ENCODE assay signal across 1 cellular context in the genomic region with DNA sequence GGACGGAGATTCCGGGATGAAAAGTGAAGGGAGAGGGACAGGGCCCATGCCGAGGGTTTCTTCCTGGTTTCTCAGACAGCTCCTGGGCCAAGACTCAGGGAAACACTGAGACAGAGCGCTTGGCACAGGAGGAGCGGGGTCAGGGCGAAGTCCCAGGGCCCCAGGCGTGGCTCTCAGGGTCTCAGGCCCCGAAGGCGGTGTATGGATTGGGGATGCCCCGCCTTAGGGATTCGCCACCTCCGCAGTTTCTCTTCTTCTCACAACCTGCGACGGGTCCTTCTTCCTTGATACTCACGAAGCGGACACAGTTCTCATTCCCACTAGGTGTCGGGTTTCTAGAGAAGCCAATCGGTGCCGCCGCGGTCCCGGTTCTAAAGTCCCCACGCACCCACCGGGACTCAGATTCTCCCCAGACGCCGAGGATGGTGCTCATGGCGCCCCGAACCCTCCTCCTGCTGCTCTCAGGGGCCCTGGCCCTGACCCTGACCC.
TF ChIP-seq lines count a peak whose summit lies in the region.

No MANE protein-coding gene starts in this region.

TF ChIP-seq in HepG2, 621 proteins besides CTCF, POLR2A, EP300 and RAD21 (continued from another document):
- TF ChIP-seq SALL1 (CRISPR knock-in tag; IDR thresholded peaks at IDR 0.05) (0 out of 2 replicates have a peak, but pooled peaks have one; percentile 9), SMARCE1 (IDR thresholded peaks at IDR 0.05; ENCODE audit: borderline replicate concordance) (no peak), IRX3 (CRISPR knock-in tag; IDR thresholded peaks at IDR 0.05; ENCODE audit: borderline replicate concordance, low read depth) (no peak), HNRNPLL (IDR thresholded peaks at IDR 0.05; ENCODE audit: low read depth, low read length, poor library complexity, severe bottlenecking) (peak; percentile 41), ZNF777 (CRISPR knock-in tag; IDR thresholded peaks at IDR 0.05) (0 out of 2 replicates have a peak, but pooled peaks have one; percentile 24), RFX5 (IDR thresholded peaks at IDR 0.05; ENCODE audit: low read depth, low read length) (peak; percentile 62), ZNF263 (CRISPR knock-in tag; IDR thresholded peaks at IDR 0.05) (peak; percentile 26; the same call in 1 of the 2 replicates), ZMYM4 (CRISPR knock-in tag; IDR thresholded peaks at IDR 0.05) (peak; percentile 24; the same call in 1 of the 2 replicates), POLR2G (IDR thresholded peaks at IDR 0.05; ENCODE audit: low read depth, low read length) (0 out of 2 replicates have a peak, but pooled peaks have one; percentile 34)
- TF ChIP-seq, protein P1, sequence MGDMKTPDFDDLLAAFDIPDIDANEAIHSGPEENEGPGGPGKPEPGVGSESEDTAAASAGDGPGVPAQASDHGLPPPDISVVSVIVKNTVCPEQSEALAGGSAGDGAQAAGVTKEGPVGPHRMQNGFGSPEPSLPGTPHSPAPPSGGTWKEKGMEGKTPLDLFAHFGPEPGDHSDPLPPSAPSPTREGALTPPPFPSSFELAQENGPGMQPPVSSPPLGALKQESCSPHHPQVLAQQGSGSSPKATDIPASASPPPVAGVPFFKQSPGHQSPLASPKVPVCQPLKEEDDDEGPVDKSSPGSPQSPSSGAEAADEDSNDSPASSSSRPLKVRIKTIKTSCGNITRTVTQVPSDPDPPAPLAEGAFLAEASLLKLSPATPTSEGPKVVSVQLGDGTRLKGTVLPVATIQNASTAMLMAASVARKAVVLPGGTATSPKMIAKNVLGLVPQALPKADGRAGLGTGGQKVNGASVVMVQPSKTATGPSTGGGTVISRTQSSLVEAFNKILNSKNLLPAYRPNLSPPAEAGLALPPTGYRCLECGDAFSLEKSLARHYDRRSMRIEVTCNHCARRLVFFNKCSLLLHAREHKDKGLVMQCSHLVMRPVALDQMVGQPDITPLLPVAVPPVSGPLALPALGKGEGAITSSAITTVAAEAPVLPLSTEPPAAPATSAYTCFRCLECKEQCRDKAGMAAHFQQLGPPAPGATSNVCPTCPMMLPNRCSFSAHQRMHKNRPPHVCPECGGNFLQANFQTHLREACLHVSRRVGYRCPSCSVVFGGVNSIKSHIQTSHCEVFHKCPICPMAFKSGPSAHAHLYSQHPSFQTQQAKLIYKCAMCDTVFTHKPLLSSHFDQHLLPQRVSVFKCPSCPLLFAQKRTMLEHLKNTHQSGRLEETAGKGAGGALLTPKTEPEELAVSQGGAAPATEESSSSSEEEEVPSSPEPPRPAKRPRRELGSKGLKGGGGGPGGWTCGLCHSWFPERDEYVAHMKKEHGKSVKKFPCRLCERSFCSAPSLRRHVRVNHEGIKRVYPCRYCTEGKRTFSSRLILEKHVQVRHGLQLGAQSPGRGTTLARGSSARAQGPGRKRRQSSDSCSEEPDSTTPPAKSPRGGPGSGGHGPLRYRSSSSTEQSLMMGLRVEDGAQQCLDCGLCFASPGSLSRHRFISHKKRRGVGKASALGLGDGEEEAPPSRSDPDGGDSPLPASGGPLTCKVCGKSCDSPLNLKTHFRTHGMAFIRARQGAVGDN (CRISPR knock-in tag; IDR thresholded peaks at IDR 0.05), result peak; percentile 52
- TF ChIP-seq, protein P2, sequence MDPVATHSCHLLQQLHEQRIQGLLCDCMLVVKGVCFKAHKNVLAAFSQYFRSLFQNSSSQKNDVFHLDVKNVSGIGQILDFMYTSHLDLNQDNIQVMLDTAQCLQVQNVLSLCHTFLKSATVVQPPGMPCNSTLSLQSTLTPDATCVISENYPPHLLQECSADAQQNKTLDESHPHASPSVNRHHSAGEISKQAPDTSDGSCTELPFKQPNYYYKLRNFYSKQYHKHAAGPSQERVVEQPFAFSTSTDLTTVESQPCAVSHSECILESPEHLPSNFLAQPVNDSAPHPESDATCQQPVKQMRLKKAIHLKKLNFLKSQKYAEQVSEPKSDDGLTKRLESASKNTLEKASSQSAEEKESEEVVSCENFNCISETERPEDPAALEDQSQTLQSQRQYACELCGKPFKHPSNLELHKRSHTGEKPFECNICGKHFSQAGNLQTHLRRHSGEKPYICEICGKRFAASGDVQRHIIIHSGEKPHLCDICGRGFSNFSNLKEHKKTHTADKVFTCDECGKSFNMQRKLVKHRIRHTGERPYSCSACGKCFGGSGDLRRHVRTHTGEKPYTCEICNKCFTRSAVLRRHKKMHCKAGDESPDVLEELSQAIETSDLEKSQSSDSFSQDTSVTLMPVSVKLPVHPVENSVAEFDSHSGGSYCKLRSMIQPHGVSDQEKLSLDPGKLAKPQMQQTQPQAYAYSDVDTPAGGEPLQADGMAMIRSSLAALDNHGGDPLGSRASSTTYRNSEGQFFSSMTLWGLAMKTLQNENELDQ (CRISPR knock-in tag; IDR thresholded peaks at IDR 0.05; ENCODE audit: borderline replicate concordance), result no peak
